Comparison of ENCODE assay signal across 1 cellular context in genomic region chr10:110244550-110244949, GRCh38.
TF ChIP-seq lines count a peak whose summit lies in the region.

No MANE protein-coding gene starts in this region.

TF ChIP-seq in WTC11, 78 proteins besides CTCF, POLR2A, EP300 and RAD21:
- TF ChIP-seq, protein P1, sequence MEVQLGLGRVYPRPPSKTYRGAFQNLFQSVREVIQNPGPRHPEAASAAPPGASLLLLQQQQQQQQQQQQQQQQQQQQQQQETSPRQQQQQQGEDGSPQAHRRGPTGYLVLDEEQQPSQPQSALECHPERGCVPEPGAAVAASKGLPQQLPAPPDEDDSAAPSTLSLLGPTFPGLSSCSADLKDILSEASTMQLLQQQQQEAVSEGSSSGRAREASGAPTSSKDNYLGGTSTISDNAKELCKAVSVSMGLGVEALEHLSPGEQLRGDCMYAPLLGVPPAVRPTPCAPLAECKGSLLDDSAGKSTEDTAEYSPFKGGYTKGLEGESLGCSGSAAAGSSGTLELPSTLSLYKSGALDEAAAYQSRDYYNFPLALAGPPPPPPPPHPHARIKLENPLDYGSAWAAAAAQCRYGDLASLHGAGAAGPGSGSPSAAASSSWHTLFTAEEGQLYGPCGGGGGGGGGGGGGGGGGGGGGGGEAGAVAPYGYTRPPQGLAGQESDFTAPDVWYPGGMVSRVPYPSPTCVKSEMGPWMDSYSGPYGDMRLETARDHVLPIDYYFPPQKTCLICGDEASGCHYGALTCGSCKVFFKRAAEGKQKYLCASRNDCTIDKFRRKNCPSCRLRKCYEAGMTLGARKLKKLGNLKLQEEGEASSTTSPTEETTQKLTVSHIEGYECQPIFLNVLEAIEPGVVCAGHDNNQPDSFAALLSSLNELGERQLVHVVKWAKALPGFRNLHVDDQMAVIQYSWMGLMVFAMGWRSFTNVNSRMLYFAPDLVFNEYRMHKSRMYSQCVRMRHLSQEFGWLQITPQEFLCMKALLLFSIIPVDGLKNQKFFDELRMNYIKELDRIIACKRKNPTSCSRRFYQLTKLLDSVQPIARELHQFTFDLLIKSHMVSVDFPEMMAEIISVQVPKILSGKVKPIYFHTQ (CRISPR knock-in tag; IDR thresholded peaks at IDR 0.05): no peak
- TF ChIP-seq ELF4 (CRISPR knock-in tag; IDR thresholded peaks at IDR 0.05; ENCODE audit: low read depth) (no peak), NR1H2 (CRISPR knock-in tag; IDR thresholded peaks at IDR 0.05) (no peak), CBFB (CRISPR knock-in tag; IDR thresholded peaks at IDR 0.05; ENCODE audit: low read depth) (no peak), GABPB1 (CRISPR knock-in tag; IDR thresholded peaks at IDR 0.05) (no peak), NR2C2 (CRISPR knock-in tag; IDR thresholded peaks at IDR 0.05) (no peak), CREB1 (CRISPR knock-in tag; IDR thresholded peaks at IDR 0.05) (no peak)
- TF ChIP-seq, protein P2, sequence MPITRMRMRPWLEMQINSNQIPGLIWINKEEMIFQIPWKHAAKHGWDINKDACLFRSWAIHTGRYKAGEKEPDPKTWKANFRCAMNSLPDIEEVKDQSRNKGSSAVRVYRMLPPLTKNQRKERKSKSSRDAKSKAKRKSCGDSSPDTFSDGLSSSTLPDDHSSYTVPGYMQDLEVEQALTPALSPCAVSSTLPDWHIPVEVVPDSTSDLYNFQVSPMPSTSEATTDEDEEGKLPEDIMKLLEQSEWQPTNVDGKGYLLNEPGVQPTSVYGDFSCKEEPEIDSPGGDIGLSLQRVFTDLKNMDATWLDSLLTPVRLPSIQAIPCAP (CRISPR knock-in tag; IDR thresholded peaks at IDR 0.05): no peak
- TF ChIP-seq, protein P3, sequence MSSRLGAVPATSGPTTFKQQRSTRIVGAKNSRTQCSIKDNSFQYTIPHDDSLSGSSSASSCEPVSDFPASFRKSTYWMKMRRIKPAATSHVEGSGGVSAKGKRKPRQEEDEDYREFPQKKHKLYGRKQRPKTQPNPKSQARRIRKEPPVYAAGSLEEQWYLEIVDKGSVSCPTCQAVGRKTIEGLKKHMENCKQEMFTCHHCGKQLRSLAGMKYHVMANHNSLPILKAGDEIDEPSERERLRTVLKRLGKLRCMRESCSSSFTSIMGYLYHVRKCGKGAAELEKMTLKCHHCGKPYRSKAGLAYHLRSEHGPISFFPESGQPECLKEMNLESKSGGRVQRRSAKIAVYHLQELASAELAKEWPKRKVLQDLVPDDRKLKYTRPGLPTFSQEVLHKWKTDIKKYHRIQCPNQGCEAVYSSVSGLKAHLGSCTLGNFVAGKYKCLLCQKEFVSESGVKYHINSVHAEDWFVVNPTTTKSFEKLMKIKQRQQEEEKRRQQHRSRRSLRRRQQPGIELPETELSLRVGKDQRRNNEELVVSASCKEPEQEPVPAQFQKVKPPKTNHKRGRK (CRISPR knock-in tag; IDR thresholded peaks at IDR 0.05; ENCODE audit: borderline replicate concordance): no peak
